In the genomic region with DNA sequence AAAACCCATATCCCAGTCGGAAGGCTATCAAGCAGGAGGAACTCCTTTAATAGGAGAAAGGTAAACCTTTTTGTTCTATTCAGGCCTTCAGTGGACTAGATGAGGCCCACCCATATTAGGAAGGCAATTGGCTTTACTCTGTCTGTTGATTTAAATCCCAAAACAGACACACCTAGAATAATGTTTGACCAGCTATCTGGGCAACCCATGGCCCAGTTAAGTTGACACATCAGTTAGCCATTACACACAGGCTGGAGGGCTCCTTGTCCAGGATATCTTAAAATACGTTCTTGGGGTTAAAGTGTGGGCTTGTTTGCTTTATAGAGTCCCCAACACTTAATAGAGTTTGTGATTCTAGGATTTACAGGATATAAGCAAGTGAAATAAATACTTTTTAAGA, we compare ENCODE assay signal across 14 cellular contexts.
"Had no signal": no experiment of that assay in that cellular context is flagged by ENCODE, and none has a peak within 500 bp of the region (broad histone marks: within the 10 kb centered on the region; RNA-seq: fewer than 3 reads in every experiment).

No MANE protein-coding gene starts in this region.

- H3K4me1 ChIP-seq: prostate gland, testis, thyroid gland, vagina had no signal

- H3K27me3 ChIP-seq: hepatocyte, pancreas, spleen, testis, thyroid gland, transverse colon, upper lobe of left lung, vagina had no signal

- H3K9me3 ChIP-seq: left ventricle myocardium inferior, pancreas, prostate gland, sigmoid colon, spleen, testis, thyroid gland, transverse colon, upper lobe of left lung, vagina had no signal

- H3K4me3 ChIP-seq: hepatocyte, left ventricle myocardium inferior, lung, pancreas, prostate gland, sigmoid colon, spleen, testis, thyroid gland, transverse colon, upper lobe of left lung, vagina had no signal

- H3K27ac ChIP-seq: hepatocyte, left ventricle myocardium inferior, pancreas, prostate gland, sigmoid colon, testis, thyroid gland, transverse colon, upper lobe of left lung, vagina had no signal

- DNase-seq: left ventricle myocardium inferior, naive B cell, retina, sigmoid colon had no signal

- H3K36me3 ChIP-seq: left ventricle myocardium inferior, pancreas, prostate gland, sigmoid colon, spleen, thyroid gland, transverse colon, upper lobe of left lung, vagina had no signal
